ENCODE assay signal across 8 cellular contexts in genomic region chr16:23423496-23424049, GRCh38. TPM values are rescaled to one million over a fixed set of nuclear protein-coding genes. Genes with fewer than 3 reads are reported as not detected.
DNase-seq lines count a peak whose midpoint lies in the region; ATAC-seq and TF ChIP-seq lines count a peak whose summit lies in the region.

No MANE protein-coding gene starts in this region.

- H3K36me3 ChIP-seq in sigmoid colon: peaks cover 0 to 9% (median 0%) of the 10 kb centered on the region in 4 donors

- no peak overlapping the region for H3K27ac Mint-ChIP-seq in activated naive CD4-positive, alpha-beta T cell treated with anti-CD3 and anti-CD28 coated beads, Interleukin-2, amount 10 ng/mL, durations not matched to agents 7 days and 5 days

- no peaks in the 10 kb centered on the region for H3K27me3 Mint-ChIP-seq in activated naive CD4-positive, alpha-beta T cell treated with anti-CD3 and anti-CD28 coated beads, Interleukin-2, amount 10 ng/mL, durations not matched to agents 7 days and 5 days

- no peaks in the 10 kb centered on the region for H3K27me3 ChIP-seq in sigmoid colon

- peak; percentile 76 to 98 (median 94) for TF ChIP-seq EP300 in sigmoid colon (IDR thresholded peaks at IDR 0.05)

- 9 to 46% methylated on average over 11 of the region's 11 CpGs for WGBS in sigmoid colon, 2 donors

- peak; percentile 96 for DNase-seq in EL
- DNase-seq in RPMI7951 (ENCODE audit: low read depth): peak; percentile 93
- DNase-seq in foreskin melanocyte: peak; percentile 49
- peak; percentile 97 for DNase-seq in sigmoid colon
- no peak for DNase-seq in stimulated activated naive CD4-positive, alpha-beta T cell (lab: John Stamatoyannopoulos, UW)
- no peak for DNase-seq in iPS-NIHi7 (ENCODE audit: extremely low spot score)
- no peak for DNase-seq in activated naive CD4-positive, alpha-beta T cell treated with anti-CD3 and anti-CD28 coated beads, Interleukin-2, amount 10 ng/mL, durations not matched to agents 7 days and 5 days

- peaks cover 0 to 34% (median 25%) of the 10 kb centered on the region in 4 donors for H3K4me1 ChIP-seq in sigmoid colon

- CTCF ChIA-PET in activated naive CD4-positive, alpha-beta T cell treated with anti-CD3 and anti-CD28 coated beads, Interleukin-2, amount 10 ng/mL, durations not matched to agents 7 days and 5 days (lab: Charles Lee): interaction anchor here (0.9 to 3.8 kb wide), 2 partner anchors 9 to 12 kb away, joined by 3 to 25 read pairs; no protein-coding TSS in a partner anchor

- H3K36me3 Mint-ChIP-seq in activated naive CD4-positive, alpha-beta T cell treated with anti-CD3 and anti-CD28 coated beads, Interleukin-2, amount 10 ng/mL, durations not matched to agents 7 days and 5 days: peaks cover 17% of the 10 kb centered on the region

- no peak for TF ChIP-seq CTCF in sigmoid colon (IDR thresholded peaks at IDR 0.05)

- no peak overlapping the region for H3K4me3 ChIP-seq in sigmoid colon

- no peak overlapping the region for H3K4me3 Mint-ChIP-seq in activated naive CD4-positive, alpha-beta T cell treated with anti-CD3 and anti-CD28 coated beads, Interleukin-2, amount 10 ng/mL, durations not matched to agents 7 days and 5 days

- no peaks in the 10 kb centered on the region for H3K9me3 ChIP-seq in sigmoid colon

- H3K4me1 Mint-ChIP-seq in activated naive CD4-positive, alpha-beta T cell treated with anti-CD3 and anti-CD28 coated beads, Interleukin-2, amount 10 ng/mL, durations not matched to agents 7 days and 5 days: no peaks in the 10 kb centered on the region

- H3K27ac ChIP-seq in sigmoid colon: peak overlapping the region; percentile 88 to 96 (median 94)

- no peak for TF ChIP-seq POLR2A in sigmoid colon (IDR thresholded peaks at IDR 0.05)

- H3K9me3 Mint-ChIP-seq in activated naive CD4-positive, alpha-beta T cell treated with anti-CD3 and anti-CD28 coated beads, Interleukin-2, amount 10 ng/mL, durations not matched to agents 7 days and 5 days: no peaks in the 10 kb centered on the region

- no peak for ATAC-seq in HG03280 (IDR thresholded peaks at IDR 0.05; ENCODE audit: unreplicated experiment)

- intact Hi-C loops in sigmoid colon (cut with DNase I): loop anchor here (5.0 to 10.0 kb wide), 4 partner anchors 106 to 1069 kb away; no protein-coding TSS in a partner anchor

RNA-seq across cellular contexts. Expression of gene COG7, which starts 29.4 kb away (rescaled TPM):
- total RNA-seq in RPMI7951 (2014; rRNA removed; shearing (Covaris generic)): 11.2 and 11.9 TPM in 2 replicates
- 10 to 100 TPM; 12.0 to 25.5 (median 13.9) TPM for total RNA-seq in sigmoid colon
- polyA plus RNA-seq in sigmoid colon: 10 to 100 TPM; 17.4 to 26.0 (median 19.4) TPM

Comparison
In these comparisons a context has a peak if more than half of its experiments do, and no peak if none do; other contexts are left out.
1. DNase-seq: peak in EL (single experiment), RPMI7951 (single experiment), foreskin melanocyte (single experiment) and sigmoid colon (single experiment); none in stimulated activated naive CD4-positive, alpha-beta T cell (0 of 6), iPS-NIHi7 (single experiment) and activated naive CD4-positive, alpha-beta T cell treated with anti-CD3 and anti-CD28 coated beads, Interleukin-2, amount 10 ng/mL, durations not matched to agents 7 days and 5 days (single experiment).